In the genomic region with DNA sequence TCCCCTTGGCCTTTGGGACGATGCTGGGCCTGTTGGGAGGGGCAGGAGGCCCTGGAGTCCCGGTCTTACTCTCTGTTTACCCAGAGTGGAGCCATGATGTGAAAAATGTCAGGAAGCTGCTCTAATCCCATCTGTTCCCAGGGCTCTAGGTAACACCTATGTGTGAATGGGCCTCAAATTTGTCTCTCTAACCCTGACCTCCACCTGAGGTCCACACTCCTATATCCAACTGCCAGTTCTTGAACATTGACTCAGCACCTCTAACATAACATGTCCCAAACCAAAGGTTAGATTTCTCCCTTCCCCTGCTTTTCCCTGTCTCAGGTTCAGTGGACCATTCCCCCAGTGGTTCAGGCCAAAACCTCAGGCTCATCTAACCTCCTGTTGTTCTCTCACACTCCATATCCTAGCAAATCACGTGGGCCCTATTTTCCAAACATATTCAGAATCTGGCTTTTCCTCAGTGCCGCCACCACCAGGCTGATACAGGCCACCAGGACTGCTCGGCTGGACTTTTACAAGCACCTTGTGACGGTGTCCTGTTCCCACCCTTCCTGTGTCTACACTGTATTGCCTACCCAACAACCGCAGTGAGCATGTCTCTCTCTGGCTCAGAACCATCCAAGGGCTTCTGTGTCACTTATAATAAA, we compare ENCODE assay signal across 16 cellular contexts.
"Had no signal": no experiment of that assay in that cellular context is flagged by ENCODE, and none has a peak within 500 bp of the region (broad histone marks: within the 10 kb centered on the region; RNA-seq: fewer than 3 reads in every experiment).

No MANE protein-coding gene starts in this region.

- DNase-seq: activated CD4-positive, alpha-beta T cell treated with anti-CD3 and anti-CD28 coated beads for 1 hour; activated CD4-positive, alpha-beta T cell treated with anti-CD3 and anti-CD28 coated beads, Interleukin-2, amount 50 U/mL, for 48 hours; activated CD8-positive, alpha-beta memory T cell treated with anti-CD3 and anti-CD28 coated beads, Interleukin-2, amount 10 ng/mL, durations not matched to agents 7 days and 5 days; activated T-cell treated with anti-CD3 and anti-CD28 coated beads, Interleukin-2, amount 50 U/mL, for 1 hour; islet precursor cell; natural killer cell; posterior cingulate gyrus; retina; tibial artery had no signal

- H3K36me3 Mint-ChIP-seq: activated CD8-positive, alpha-beta memory T cell treated with anti-CD3 and anti-CD28 coated beads, Interleukin-2, amount 10 ng/mL, durations not matched to agents 7 days and 5 days; natural killer cell; stimulated activated memory B cell treated with anti-CD40 and anti-IgM and Interleukin-4, amounts not matched to agents 10 μg/mL and 1 μg/mL and 100 μg/mL, for 72 hours had no signal

- H3K27ac Mint-ChIP-seq: activated CD8-positive, alpha-beta memory T cell treated with anti-CD3 and anti-CD28 coated beads, Interleukin-2, amount 10 ng/mL, durations not matched to agents 7 days and 5 days; activated naive CD4-positive, alpha-beta T cell treated with anti-CD3 and anti-CD28 coated beads, Interleukin-2, amount 50 U/mL, for 24 hours; activated T-helper 2 cell treated with anti-CD3 and anti-CD28 coated beads, Interferon-gamma antibody, Interleukin-2, Interleukin-4, amounts not matched to agents 10 μg/mL and 5 μg/mL and 100 μg/mL, durations not matched to agents 14 hours and 24 hours and 36 hours; natural killer cell; stimulated activated memory B cell treated with anti-CD40 and anti-IgM and Interleukin-4, amounts not matched to agents 10 μg/mL and 1 μg/mL and 100 μg/mL, for 72 hours had no signal

- H3K4me3 Mint-ChIP-seq: activated CD8-positive, alpha-beta memory T cell treated with anti-CD3 and anti-CD28 coated beads, Interleukin-2, amount 10 ng/mL, durations not matched to agents 7 days and 5 days; activated naive CD4-positive, alpha-beta T cell treated with anti-CD3 and anti-CD28 coated beads, Interleukin-2, amount 50 U/mL, for 24 hours; natural killer cell; stimulated activated memory B cell treated with anti-CD40 and anti-IgM and Interleukin-4, amounts not matched to agents 10 μg/mL and 1 μg/mL and 100 μg/mL, for 72 hours had no signal

- H3K27ac ChIP-seq: adrenal gland, cardiac muscle cell, esophagus muscularis mucosa, tibial artery had no signal

- H3K27me3 Mint-ChIP-seq: activated naive CD4-positive, alpha-beta T cell treated with anti-CD3 and anti-CD28 coated beads, Interleukin-2, amount 50 U/mL, for 24 hours; stimulated activated memory B cell treated with anti-CD40 and anti-IgM and Interleukin-4, amounts not matched to agents 10 μg/mL and 1 μg/mL and 100 μg/mL, for 72 hours had no signal

- H3K9me3 Mint-ChIP-seq: activated naive CD4-positive, alpha-beta T cell treated with anti-CD3 and anti-CD28 coated beads, Interleukin-2, amount 50 U/mL, for 24 hours; activated T-helper 2 cell treated with anti-CD3 and anti-CD28 coated beads, Interferon-gamma antibody, Interleukin-2, Interleukin-4, amounts not matched to agents 10 μg/mL and 5 μg/mL and 100 μg/mL, durations not matched to agents 14 hours and 24 hours and 36 hours; natural killer cell; stimulated activated memory B cell treated with anti-CD40 and anti-IgM and Interleukin-4, amounts not matched to agents 10 μg/mL and 1 μg/mL and 100 μg/mL, for 72 hours had no signal

- ATAC-seq: activated CD8-positive, alpha-beta memory T cell treated with anti-CD3 and anti-CD28 coated beads, Interleukin-2, amount 10 ng/mL, durations not matched to agents 7 days and 5 days; left lobe of liver; natural killer cell; stimulated activated memory B cell treated with anti-CD40 and anti-IgM and Interleukin-4, amounts not matched to agents 10 μg/mL and 1 μg/mL and 100 μg/mL, for 72 hours had no signal
